In the genomic region with DNA sequence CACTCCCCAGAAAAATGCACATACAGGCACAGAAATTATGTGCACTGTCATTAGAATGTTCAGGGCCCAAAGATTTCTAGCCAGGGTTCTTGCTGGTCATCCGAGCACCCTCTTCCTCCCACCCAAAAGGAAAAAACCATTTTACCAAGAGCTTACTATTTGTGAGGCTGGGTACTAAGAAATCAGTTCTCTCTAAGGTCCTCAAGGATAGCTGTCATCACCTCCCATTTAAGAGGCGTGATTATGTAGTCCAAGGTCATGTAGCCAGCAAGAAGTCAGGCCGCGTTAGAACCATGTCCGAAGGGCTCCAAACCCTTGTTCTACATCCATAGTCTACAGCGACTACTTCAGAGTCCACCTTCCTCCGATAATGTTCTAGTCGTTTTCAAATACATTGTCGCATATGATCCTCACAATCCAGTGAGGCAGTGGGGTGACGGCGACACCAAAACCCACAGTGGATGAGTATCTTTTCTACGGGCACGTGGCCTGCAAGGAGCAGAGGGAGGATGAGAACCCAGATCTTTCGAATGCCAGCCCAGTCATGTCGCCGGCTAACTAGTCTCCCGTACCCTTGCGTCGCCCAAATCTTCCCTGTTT, we compare ENCODE assay signal across 8 cellular contexts. TPM values are rescaled to one million over a fixed set of nuclear protein-coding genes. Genes with fewer than 3 reads are reported as not detected.
DNase-seq lines count a peak whose midpoint lies in the region; ATAC-seq and TF ChIP-seq lines count a peak whose summit lies in the region.

No MANE protein-coding gene starts in this region.

- H3K36me3 ChIP-seq in Peyer's patch: peaks cover 0 to 70% (median 0%) of the 10 kb centered on the region in 3 donors

- H3K27ac ChIP-seq in Peyer's patch: peak overlapping the region; percentile 71 to 84 (median 76)

- H3K27me3 ChIP-seq in Peyer's patch: no peaks in the 10 kb centered on the region

- TF ChIP-seq CTCF in Peyer's patch (IDR thresholded peaks at IDR 0.05): no peak

- H3K9me3 ChIP-seq in Peyer's patch: no peaks in the 10 kb centered on the region

- H3K4me1 ChIP-seq in Peyer's patch: peaks cover 0 to 39% (median 7%) of the 10 kb centered on the region in 4 donors

- peak; percentile 32 for ATAC-seq in GM18502 (IDR thresholded peaks at IDR 0.05; ENCODE audit: poor library complexity, unreplicated experiment)
- peak; percentile 34 for ATAC-seq in HG02943 (IDR thresholded peaks at IDR 0.05; ENCODE audit: low read depth, unreplicated experiment)

- DNase-seq in A172 (ENCODE audit: low spot score) (peak; percentile 4), Peyer's patch (peak in 1 of 3 donors; percentile 28), astrocyte of the hippocampus (ENCODE audit: low read depth, low spot score) (peak; percentile 54), iris pigment epithelial cell (ENCODE audit: low read depth) (peak; percentile 42), NCI-H774 (lab: John Stamatoyannopoulos, UW) (no peak)
- peak; percentile 48 to 51 for DNase-seq in stimulated activated CD4-positive, alpha-beta T cell treated with anti-CD3 and anti-CD28 coated beads, Interleukin-2, amount 100 ng/mL, for 24 hours

- H3K4me3 ChIP-seq in Peyer's patch: peak overlapping the region; percentile 80 to 93 (median 83)

- no peak for TF ChIP-seq POLR2A in Peyer's patch (IDR thresholded peaks at IDR 0.05)

RNA-seq across cellular contexts. Expression of a gene that starts 0.6 kb away (rescaled TPM):
- total RNA-seq in A172 (2014; rRNA removed; shearing (Covaris generic)): 56.7 and 61.3 TPM in 2 replicates
- total RNA-seq in Peyer's patch: 10 to 100 TPM; 27.8 to 33.3 (median 29.8) TPM

RNA-seq across cellular contexts. Expression of a gene that starts 0.8 kb away (rescaled TPM):
- total RNA-seq in A172 (2014; rRNA removed; shearing (Covaris generic)): 109 and 124 TPM in 2 replicates
- 100 to 1,000 TPM; 114 to 290 (median 149) TPM for total RNA-seq in Peyer's patch

RNA-seq across cellular contexts. Expression of a gene that starts 11.8 kb away (rescaled TPM):
- 18.3 and 19.0 TPM in 2 replicates for total RNA-seq in A172 (2014; rRNA removed; shearing (Covaris generic))
- total RNA-seq in Peyer's patch: 10 to 100 TPM; 10.1 to 28.1 (median 11.8) TPM

RNA-seq across cellular contexts. Expression of a gene that starts 12.1 kb away (rescaled TPM):
- total RNA-seq in A172 (2014; rRNA removed; shearing (Covaris generic)): 3.3 and 3.4 TPM in 2 replicates
- 10 to 100 TPM in 1 of 4 donors, 1 to 10 TPM in 1, not detected in 2; 2.8 to 11.6 TPM for total RNA-seq in Peyer's patch
